In the genomic region with DNA sequence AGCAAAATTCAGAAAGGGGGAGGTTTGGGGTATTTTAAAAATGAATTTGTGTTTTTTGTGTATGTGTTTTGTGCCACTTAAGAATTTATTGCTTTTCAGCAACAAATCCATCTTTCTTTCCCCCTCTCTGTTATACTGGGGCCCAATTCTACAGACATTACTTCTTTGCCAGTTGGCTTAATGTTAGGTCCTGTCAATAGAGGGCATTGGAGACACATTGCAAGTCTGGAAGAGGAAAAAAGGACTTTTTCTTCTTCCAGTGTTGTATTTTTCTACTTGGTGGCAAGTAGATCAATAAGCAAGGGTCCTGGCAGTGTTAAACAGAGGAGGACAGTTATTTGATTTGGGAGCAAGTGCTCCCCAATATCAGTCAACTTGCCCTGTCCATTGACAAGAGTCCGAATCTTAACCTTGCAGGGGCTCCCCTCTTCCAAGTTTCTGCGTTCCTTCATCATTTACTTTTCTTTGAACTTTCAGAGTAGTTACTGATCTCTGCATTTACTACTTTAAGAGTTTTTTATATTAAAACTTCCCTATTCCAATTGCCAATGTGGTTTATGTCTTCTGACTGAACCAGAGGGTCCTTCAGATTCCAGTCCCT, we compare ENCODE assay signal across 11 cellular contexts. TPM values are rescaled to one million over a fixed set of nuclear protein-coding genes. Genes with fewer than 3 reads are reported as not detected.
DNase-seq lines count a peak whose midpoint lies in the region; ATAC-seq and TF ChIP-seq lines count a peak whose summit lies in the region.
"Had no signal": no experiment of that assay in that cellular context is flagged by ENCODE, and none has a peak within 500 bp of the region (broad histone marks: within the 10 kb centered on the region; RNA-seq: fewer than 3 reads in every experiment).

No MANE protein-coding gene starts in this region.

- CTCF ChIA-PET in mammary epithelial cell (lab: Charles Lee; ENCODE audit: low non-redundant PET), result no interaction called here

- no peaks in the 10 kb centered on the region for H3K36me3 ChIP-seq in mammary epithelial cell (ENCODE audit: insufficient read depth, low read length)
- H3K36me3 ChIP-seq: suprapubic skin had no signal

- H3K27ac Mint-ChIP-seq in naive thymus-derived CD8-positive, alpha-beta T cell, result peak overlapping the region in 9 of 10 donors; percentile 50 to 98 (median 82)

- BruUV-seq in mammary epithelial cell (replicated peaks; lab: Mats Ljungman, UMichigan), result no TSS peak

- H3K4me3 Mint-ChIP-seq in naive thymus-derived CD8-positive, alpha-beta T cell, result peak overlapping the region in 1 of 10 donors; percentile 2

- no peaks in the 10 kb centered on the region for H3K79me2 ChIP-seq in mammary epithelial cell (ENCODE audit: insufficient read depth, low read length)

- peaks cover 4% of the 10 kb centered on the region for H3K4me1 ChIP-seq in mammary epithelial cell (ENCODE audit: insufficient read depth, low read length)
- H3K4me1 ChIP-seq: suprapubic skin had no signal

- 88% methylated on average over 2 of the region's 2 CpGs for WGBS in mammary epithelial cell (ENCODE audit: low coverage, missing lambda C conversion rate)

- peak; percentile 61 to 85 for TF ChIP-seq CTCF in mammary epithelial cell (conservative IDR thresholded peaks at IDR 0.05 in 1 of 2, IDR thresholded peaks at IDR 0.05 in 1 of 2; ENCODE audit: extremely low read depth in 1 of 2, insufficient read depth in 1 of 2, low read depth in 1 of 2, low read length in 2 of 2)

- H3K4me3 ChIP-seq in mammary epithelial cell (replicated peaks in 1 of 3; ENCODE audit: insufficient read depth in 1 of 3, low read depth in 2 of 3, low read length in 3 of 3), result no peak overlapping the region
- H3K4me3 ChIP-seq: suprapubic skin had no signal

- no peaks in the 10 kb centered on the region for H3K27me3 ChIP-seq in mammary epithelial cell (ENCODE audit: insufficient read depth, low read length)

- H2AFZ ChIP-seq in mammary epithelial cell (ENCODE audit: low read depth, low read length), result peak overlapping the region; percentile 43

- H3K9me3 ChIP-seq in mammary epithelial cell (replicated peaks; ENCODE audit: insufficient read depth, low read length), result no peaks in the 10 kb centered on the region
- H3K9me3 ChIP-seq: suprapubic skin had no signal

- peak; percentile 57 to 65 for ATAC-seq in naive thymus-derived CD8-positive, alpha-beta T cell
- no peak for ATAC-seq in HG02938 (IDR thresholded peaks at IDR 0.05; ENCODE audit: unreplicated experiment)
- no peak for ATAC-seq in GM21447 (IDR thresholded peaks at IDR 0.05; ENCODE audit: unreplicated experiment)

- H3K4me2 ChIP-seq in mammary epithelial cell (ENCODE audit: insufficient read depth, low read depth, low read length), result no peak overlapping the region

- dilution Hi-C loops in mammary epithelial cell (cut with HindIII; ENCODE audit: low sequenced_read_pairs), result no loop called here

- intact Hi-C loops in mammary epithelial cell (cut with micrococcal nuclease), result loop anchor here (1.0 to 2.0 kb wide), 2 partner anchors 20 to 48 kb away; no protein-coding TSS in a partner anchor

- no peak overlapping the region for H3K9ac ChIP-seq in mammary epithelial cell (ENCODE audit: insufficient read depth, low read length)

- H3K27ac ChIP-seq in mammary epithelial cell (ENCODE audit: insufficient read depth, low read depth, low read length), result no peak overlapping the region
- H3K27ac ChIP-seq: suprapubic skin had no signal

- peaks cover 0 to 18% (median 9%) of the 10 kb centered on the region in 3 donors for H3K36me3 Mint-ChIP-seq in naive thymus-derived CD8-positive, alpha-beta T cell

- no peaks in the 10 kb centered on the region for H3K27me3 Mint-ChIP-seq in naive thymus-derived CD8-positive, alpha-beta T cell

- DNase-seq in DMS53 (lab: John Stamatoyannopoulos, UW) (peak; percentile 10), DMS53 treated with DMSO at 0.1 percent for 48 hours (lab: John Stamatoyannopoulos, UW; ENCODE audit: unreplicated experiment) (no peak), Kasumi-1 (lab: John Stamatoyannopoulos, UW) (peak; percentile 16 to 34), mammary epithelial cell (peak; percentile 27), activated gamma-delta T cell (lab: John Stamatoyannopoulos, UW) (no peak)
- DNase-seq in naive thymus-derived CD8-positive, alpha-beta T cell, result peak in 2 of 10 donors; percentile 24 to 46
- DNase-seq: NCI-H446 had no signal

- POLR2A ChIA-PET in naive thymus-derived CD8-positive, alpha-beta T cell (lab: Charles Lee), result interaction anchor here (1.0 kb wide), 1 partner anchor 23 kb away, joined by 3 read pairs; a partner anchor contains a TSS

- H3K9me3 Mint-ChIP-seq in naive thymus-derived CD8-positive, alpha-beta T cell, result peaks cover 0 to 4% (median 0%) of the 10 kb centered on the region in 9 donors

- no peaks in the 10 kb centered on the region for H4K20me1 ChIP-seq in mammary epithelial cell (ENCODE audit: insufficient read depth, low read length)

- H3K4me1 Mint-ChIP-seq in naive thymus-derived CD8-positive, alpha-beta T cell, result peaks cover 25 to 69% (median 66%) of the 10 kb centered on the region in 4 donors

- in situ Hi-C loops in mammary epithelial cell (cut with MboI; ENCODE audit: low sequenced_read_pairs in 2 of 2), result loop anchor here in 1 of 2 donors (5.0 kb wide), 1 partner anchor 47 kb away; no protein-coding TSS in a partner anchor

RNA-seq across cellular contexts. Expression of a gene that starts 23.4 kb away (rescaled TPM):
- total RNA-seq in mammary epithelial cell, result not detected
- polyA plus RNA-seq in mammary epithelial cell, result not detected
- not detected for polyA minus RNA-seq in mammary epithelial cell
- total RNA-seq in naive thymus-derived CD8-positive, alpha-beta T cell, result 10 to 100 TPM; 80.9 to 81.5 TPM
- 100 to 1,000 TPM in 1 of 3 donors, 10 to 100 TPM in 2; 56.4 to 119 (median 68.6) TPM for polyA plus RNA-seq in naive thymus-derived CD8-positive, alpha-beta T cell
- total RNA-seq: A172 had no signal

Comparison
In these comparisons a context has a peak if more than half of its experiments do, and no peak if none do; other contexts are left out.
1. DNase-seq: peak in DMS53 (single experiment), Kasumi-1 (2 of 2) and mammary epithelial cell (single experiment); none in DMS53 treated with DMSO at 0.1 percent for 48 hours (single experiment) and activated gamma-delta T cell (single experiment).
2. ATAC-seq: peak in naive thymus-derived CD8-positive, alpha-beta T cell (2 of 2); none in HG02938 (single experiment) and GM21447 (single experiment).
3. RNA of a gene that starts 23.4 kb away (total RNA-seq): 80.9 to 81.5 TPM in naive thymus-derived CD8-positive, alpha-beta T cell; not detected in mammary epithelial cell; every median in the first group is over 10 times any median in the second.